2 cellular contexts compared by ENCODE assay signal in genomic region chr13:60138674-60139073, GRCh38.
TF ChIP-seq lines count a peak whose summit lies in the region.

No MANE protein-coding gene starts in this region.

TF ChIP-seq in HepG2, 621 proteins besides CTCF, POLR2A, EP300 and RAD21:
- TF ChIP-seq HNRNPK (IDR thresholded peaks at IDR 0.05; ENCODE audit: low read depth, low read length, poor library complexity, severe bottlenecking) (peak; percentile 87), ZNF841 (CRISPR knock-in tag; IDR thresholded peaks at IDR 0.05; ENCODE audit: borderline replicate concordance) (no peak)
TF ChIP-seq in HepG2: peak in this region for 1.

TF ChIP-seq in K562, 482 proteins besides CTCF, POLR2A, EP300 and RAD21:
- TF ChIP-seq KLF16 (IDR thresholded peaks at IDR 0.05) (no peak), DMBX1 (CRISPR knock-in tag; IDR thresholded peaks at IDR 0.05; ENCODE audit: borderline replicate concordance) (no peak), HNRNPK (IDR thresholded peaks at IDR 0.05; ENCODE audit: low read depth, low read length, poor library complexity, severe bottlenecking) (peak; percentile 63), MIER1 (IDR thresholded peaks at IDR 0.05; ENCODE audit: low read depth) (no peak), ZNF347 (CRISPR knock-in tag; IDR thresholded peaks at IDR 0.05; ENCODE audit: low read depth) (no peak), ZNF263 (CRISPR knock-in tag; IDR thresholded peaks at IDR 0.05; ENCODE audit: borderline replicate concordance) (no peak), MXI1 (IDR thresholded peaks at IDR 0.05; ENCODE audit: low read depth, low read length) (no peak), MTA2 (IDR thresholded peaks at IDR 0.05; ENCODE audit: low read depth) (no peak), ZFP36 (IDR thresholded peaks at IDR 0.05; ENCODE audit: low read depth, low read length, partially characterized antibody) (no peak)
TF ChIP-seq in K562: peak in this region for 1.
